In the genomic region with DNA sequence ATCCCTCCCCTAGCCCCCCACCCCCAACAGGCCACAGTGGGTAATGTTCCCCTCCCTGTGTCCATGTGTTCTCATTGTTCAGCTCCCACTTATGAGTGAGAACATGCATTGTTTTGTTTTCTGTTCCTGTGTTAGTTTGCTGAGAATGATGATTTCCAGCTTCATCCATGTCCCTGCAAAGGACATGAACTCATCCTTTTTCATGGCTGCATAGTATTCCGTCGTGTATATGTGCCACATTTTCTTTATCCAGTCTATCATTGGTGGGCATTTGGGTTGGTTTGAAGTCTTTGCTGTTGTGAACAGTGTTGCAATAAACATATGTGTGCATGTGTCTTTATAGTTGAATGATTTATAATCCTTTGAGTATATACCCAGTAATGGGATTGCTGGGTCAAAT, we compare ENCODE assay signal across 4 cellular contexts. TPM values are rescaled to one million over a fixed set of nuclear protein-coding genes. Genes with fewer than 3 reads are reported as not detected.
"Had no signal": no experiment of that assay in that cellular context is flagged by ENCODE, and none has a peak within 500 bp of the region (broad histone marks: within the 10 kb centered on the region; RNA-seq: fewer than 3 reads in every experiment).

No MANE protein-coding gene starts in this region.

RNA-seq across cellular contexts. Expression of a gene that starts 38.5 kb away (rescaled TPM):
- total RNA-seq: HepG2, HT1080, IMR-90 had no signal
- polyA plus RNA-seq: HepG2, IgD-negative memory B cell, IMR-90 had no signal
